ENCODE assay signal across 13 cellular contexts in the genomic region with DNA sequence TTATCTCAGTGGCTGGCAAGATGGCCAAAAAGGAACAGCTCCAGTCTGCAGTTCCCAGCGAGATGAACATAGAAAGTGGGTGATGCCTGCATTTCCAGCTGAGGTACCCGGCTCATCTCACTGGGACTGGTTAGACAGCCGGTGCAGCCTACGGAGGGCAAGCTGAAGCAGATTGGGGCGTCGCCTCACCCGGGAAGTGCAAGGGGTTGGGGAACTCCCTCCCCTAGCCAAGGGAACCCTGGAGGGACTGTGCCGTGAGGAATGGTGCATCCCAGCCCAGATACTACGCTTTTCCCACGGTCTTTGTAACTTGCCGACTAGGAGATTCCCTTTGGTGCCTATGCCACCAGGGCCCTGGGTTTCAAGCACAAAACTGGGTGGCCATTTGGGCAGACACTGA.
DNase-seq lines count a peak whose midpoint lies in the region; TF ChIP-seq lines count a peak whose summit lies in the region.
"Had no signal": no experiment of that assay in that cellular context is flagged by ENCODE, and none has a peak within 500 bp of the region (broad histone marks: within the 10 kb centered on the region; RNA-seq: fewer than 3 reads in every experiment).

No MANE protein-coding gene starts in this region.

- no peak overlapping the region for H2BK120ac ChIP-seq in neuronal stem cell (ENCODE audit: low read depth, low read length)

- TF ChIP-seq POLR2A in breast epithelium (IDR thresholded peaks at IDR 0.05) (no peak), esophagus squamous epithelium (IDR thresholded peaks at IDR 0.05) (no peak)

- H2AK5ac ChIP-seq in neuronal stem cell (ENCODE audit: low read depth, low read length), result peak overlapping the region; percentile 68

- H4K20me1 ChIP-seq in mammary epithelial cell (ENCODE audit: insufficient read depth, low read length), result no peaks in the 10 kb centered on the region
- H4K20me1 ChIP-seq: BLaER1 treated with 17β-estradiol and CSF1 and Interleukin-3, amounts not matched to agents 10 nM and 100 nM had no signal

- H3K27ac ChIP-seq in mammary epithelial cell (ENCODE audit: insufficient read depth, low read depth, low read length), result no peak overlapping the region
- H3K27ac ChIP-seq in breast epithelium, result no peak overlapping the region
- peak overlapping the region in 3 of 4 donors; percentile 19 to 51 (median 35) for H3K27ac ChIP-seq in esophagus squamous epithelium
- no peak overlapping the region for H3K27ac ChIP-seq in neuronal stem cell (replicated peaks; ENCODE audit: low read length)
- H3K27ac ChIP-seq: BLaER1 treated with 17β-estradiol and CSF1 and Interleukin-3, amounts not matched to agents 10 nM and 100 nM had no signal

- H2BK12ac ChIP-seq in neuronal stem cell (ENCODE audit: low read length), result no peak overlapping the region

- no peak overlapping the region for H4K8ac ChIP-seq in neuronal stem cell (ENCODE audit: low read depth, low read length)

- H3K36me3 ChIP-seq in mammary epithelial cell (ENCODE audit: insufficient read depth, low read length), result no peaks in the 10 kb centered on the region
- H3K36me3 ChIP-seq in breast epithelium, result no peaks in the 10 kb centered on the region
- no peaks in the 10 kb centered on the region for H3K36me3 ChIP-seq in esophagus squamous epithelium
- no peaks in the 10 kb centered on the region for H3K36me3 ChIP-seq in neuronal stem cell (replicated peaks in 1 of 2; ENCODE audit: control insufficient read depth in 2 of 2, insufficient read depth in 2 of 2, low read length in 2 of 2)
- H3K36me3 ChIP-seq: BLaER1 treated with 17β-estradiol and CSF1 and Interleukin-3, amounts not matched to agents 10 nM and 100 nM had no signal

- H2AFZ ChIP-seq in mammary epithelial cell (ENCODE audit: low read depth, low read length), result peak overlapping the region; percentile 9
- peak overlapping the region; percentile 75 for H2AFZ ChIP-seq in neuronal stem cell (ENCODE audit: low read length)
- H2AFZ ChIP-seq: GM23338 had no signal

- no peak overlapping the region for H4K91ac ChIP-seq in neuronal stem cell (ENCODE audit: low read depth, low read length, poor library complexity)

- H3K9me3 ChIP-seq in mammary epithelial cell (replicated peaks; ENCODE audit: insufficient read depth, low read length), result no peaks in the 10 kb centered on the region
- H3K9me3 ChIP-seq in breast epithelium, result no peaks in the 10 kb centered on the region
- H3K9me3 ChIP-seq in esophagus squamous epithelium, result no peaks in the 10 kb centered on the region
- H3K9me3 ChIP-seq in neuronal stem cell (replicated peaks in 1 of 2; ENCODE audit: control insufficient read depth in 2 of 2, insufficient read depth in 1 of 2, low read depth in 1 of 2, low read length in 2 of 2), result no peaks in the 10 kb centered on the region

- dilution Hi-C loops in mammary epithelial cell (cut with HindIII; ENCODE audit: low sequenced_read_pairs), result no loop called here

- peak overlapping the region; percentile 74 for H3K18ac ChIP-seq in neuronal stem cell (ENCODE audit: low read length)

- H2BK5ac ChIP-seq in neuronal stem cell (ENCODE audit: low read length), result no peak overlapping the region

- no peak overlapping the region for H3K14ac ChIP-seq in neuronal stem cell (ENCODE audit: low read length)

- H3K79me1 ChIP-seq in neuronal stem cell (ENCODE audit: low read depth, low read length), result no peaks in the 10 kb centered on the region

- H2BK15ac ChIP-seq in neuronal stem cell (ENCODE audit: low read length), result peak overlapping the region; percentile 49

- H3K23ac ChIP-seq in neuronal stem cell (ENCODE audit: low read depth, low read length, poor library complexity), result no peak overlapping the region

- no peak for TF ChIP-seq CTCF in mammary epithelial cell (conservative IDR thresholded peaks at IDR 0.05 in 1 of 2, IDR thresholded peaks at IDR 0.05 in 1 of 2; ENCODE audit: extremely low read depth in 1 of 2, insufficient read depth in 1 of 2, low read depth in 1 of 2, low read length in 2 of 2)
- TF ChIP-seq CTCF in breast epithelium (IDR thresholded peaks at IDR 0.05), result no peak
- TF ChIP-seq CTCF in esophagus squamous epithelium (IDR thresholded peaks at IDR 0.05), result no peak

- in situ Hi-C loops in mammary epithelial cell (cut with MboI; ENCODE audit: low sequenced_read_pairs in 2 of 2), result no loop called here

- H3K4me3 ChIP-seq in mammary epithelial cell (replicated peaks in 1 of 3; ENCODE audit: insufficient read depth in 1 of 3, low read depth in 2 of 3, low read length in 3 of 3) (no peak overlapping the region), breast epithelium (no peak overlapping the region), esophagus squamous epithelium (no peak overlapping the region), neuronal stem cell (ENCODE audit: low read length in 2 of 2) (no peak overlapping the region)
- H3K4me3 ChIP-seq: BLaER1 treated with 17β-estradiol and CSF1 and Interleukin-3, amounts not matched to agents 10 nM and 100 nM; GM23338 had no signal

- H3K4me2 ChIP-seq in mammary epithelial cell (ENCODE audit: insufficient read depth, low read depth, low read length) (no peak overlapping the region), neuronal stem cell (ENCODE audit: insufficient read depth, low read length, poor library complexity, severe bottlenecking) (no peak overlapping the region)
- H3K4me2 ChIP-seq: GM23338 had no signal

- H3K27me3 ChIP-seq in mammary epithelial cell (ENCODE audit: insufficient read depth, low read length) (no peaks in the 10 kb centered on the region), breast epithelium (no peaks in the 10 kb centered on the region), esophagus squamous epithelium (no peaks in the 10 kb centered on the region), neuronal stem cell (ENCODE audit: control insufficient read depth in 3 of 3, insufficient read depth in 3 of 3, low read depth in 1 of 3, low read length in 3 of 3) (no peaks in the 10 kb centered on the region)
- H3K27me3 ChIP-seq: BLaER1 treated with 17β-estradiol and CSF1 and Interleukin-3, amounts not matched to agents 10 nM and 100 nM had no signal

- DNase-seq in mammary epithelial cell, result no peak
- no peak for DNase-seq in breast epithelium (ENCODE audit: low spot score in 2 of 2)
- no peak for DNase-seq in esophagus squamous epithelium (lab: John Stamatoyannopoulos, UW)
- DNase-seq in neuronal stem cell (ENCODE audit: low spot score), result no peak
- no peak for DNase-seq in NCI-H1436 treated with DMSO at 0.1 percent for 48 hours (lab: John Stamatoyannopoulos, UW)
- no peak for DNase-seq in NCI-H146 (lab: John Stamatoyannopoulos, UW)
- DNase-seq in NCI-H446 (lab: John Stamatoyannopoulos, UW), result no peak
- DNase-seq: 8988T; CD4-positive, CD25-positive, alpha-beta regulatory T cell; DMS79; EL had no signal

- CTCF ChIA-PET in mammary epithelial cell (lab: Charles Lee; ENCODE audit: low non-redundant PET), result no interaction called here

- no peak overlapping the region for H3K4ac ChIP-seq in neuronal stem cell (ENCODE audit: low read length)

- WGBS in mammary epithelial cell (ENCODE audit: low coverage, missing lambda C conversion rate), result 75% methylated on average over 9 of the region's 11 CpGs
- WGBS in esophagus squamous epithelium, 2 donors, result 27 to 49% methylated on average over 3 to 7 of the region's 11 CpGs
- no CpG with 5 or more reads among the region's 11 CpGs for WGBS in neuronal stem cell (ENCODE audit: extremely low coverage in 2 of 2, insufficient read length in 2 of 2, insufficient replicate concordance in 1 of 2), 2 donors

- H3K4me1 ChIP-seq in mammary epithelial cell (ENCODE audit: insufficient read depth, low read length) (no peaks in the 10 kb centered on the region), breast epithelium (no peaks in the 10 kb centered on the region), esophagus squamous epithelium (peaks cover 0 to 14% (median 9%) of the 10 kb centered on the region in 3 donors), neuronal stem cell (ENCODE audit: control insufficient read depth in 2 of 2, insufficient read depth in 1 of 2, low read depth in 1 of 2, low read length in 2 of 2) (peaks cover 0 to 6% of the 10 kb centered on the region in 2 donors)

- H3K9ac ChIP-seq in mammary epithelial cell (ENCODE audit: insufficient read depth, low read length) (no peak overlapping the region), neuronal stem cell (ENCODE audit: low read depth, low read length, poor library complexity) (no peak overlapping the region)
- H3K9ac ChIP-seq: BLaER1 treated with 17β-estradiol and CSF1 and Interleukin-3, amounts not matched to agents 10 nM and 100 nM had no signal

- intact Hi-C loops in mammary epithelial cell (cut with micrococcal nuclease) (no loop called here), breast epithelium (cut with DNase I; ENCODE audit: low total_unique reads) (no loop called here), esophagus squamous epithelium (cut with DNase I) (no loop called here)

- H3K79me2 ChIP-seq in mammary epithelial cell (ENCODE audit: insufficient read depth, low read length), result no peaks in the 10 kb centered on the region

- no TSS peak for BruUV-seq in mammary epithelial cell (replicated peaks; lab: Mats Ljungman, UMichigan)

Comparison
In these comparisons a context has a peak if more than half of its experiments do, and no peak if none do; other contexts are left out.
1. H3K27ac ChIP-seq: peak in esophagus squamous epithelium (3 of 4); none in mammary epithelial cell (single experiment), breast epithelium (0 of 2) and neuronal stem cell (single experiment).